Comparison of ENCODE assay signal across 12 cellular contexts in genomic region chr2:191128172-191128910, GRCh38. TPM values are rescaled to one million over a fixed set of nuclear protein-coding genes. Genes with fewer than 3 reads are reported as not detected.
DNase-seq lines count a peak whose midpoint lies in the region; ATAC-seq and FAIRE-seq lines count a peak whose summit lies in the region.
"Had no signal": no experiment of that assay in that cellular context is flagged by ENCODE, and none has a peak within 500 bp of the region (broad histone marks: within the 10 kb centered on the region; RNA-seq: fewer than 3 reads in every experiment).

No MANE protein-coding gene starts in this region.

- no peaks in the 10 kb centered on the region for H3K36me3 ChIP-seq in SK-N-MC (ENCODE audit: insufficient read depth, low read length)

- H3K4me3 Mint-ChIP-seq in activated CD4-positive, alpha-beta T cell treated with anti-CD3 and anti-CD28 coated beads, Interleukin-2, amount 10 ng/mL, durations not matched to agents 7 days and 5 days, result no peak overlapping the region
- H3K4me3 Mint-ChIP-seq in stimulated activated memory B cell treated with anti-CD40 and anti-IgM and Interleukin-4, amounts not matched to agents 10 μg/mL and 1 μg/mL and 100 μg/mL, for 72 hours, result no peak overlapping the region
- H3K4me3 Mint-ChIP-seq: HFFc6, WTC11 had no signal

- peaks cover 56% of the 10 kb centered on the region for H3K4me1 Mint-ChIP-seq in activated CD4-positive, alpha-beta T cell treated with anti-CD3 and anti-CD28 coated beads, Interleukin-2, amount 10 ng/mL, durations not matched to agents 7 days and 5 days
- peaks cover 8% of the 10 kb centered on the region for H3K4me1 Mint-ChIP-seq in stimulated activated memory B cell treated with anti-CD40 and anti-IgM and Interleukin-4, amounts not matched to agents 10 μg/mL and 1 μg/mL and 100 μg/mL, for 72 hours
- H3K4me1 Mint-ChIP-seq: WTC11 had no signal

- no peaks in the 10 kb centered on the region for H3K9me3 ChIP-seq in SK-N-MC (ENCODE audit: low read depth, low read length)

- H3K4me3 ChIP-seq in SK-N-MC, result peak overlapping the region; percentile 25; the same call in 1 of the 2 replicates

- H3K9ac ChIP-seq in SK-N-MC (ENCODE audit: insufficient read length), result no peak overlapping the region

- POLR2A ChIA-PET in activated CD4-positive, alpha-beta T cell treated with anti-CD3 and anti-CD28 coated beads, Interleukin-2, amount 10 ng/mL, durations not matched to agents 7 days and 5 days (lab: Charles Lee), result no interaction called here

- CTCF ChIA-PET in activated CD4-positive, alpha-beta T cell treated with anti-CD3 and anti-CD28 coated beads, Interleukin-2, amount 10 ng/mL, durations not matched to agents 7 days and 5 days (lab: Charles Lee), result interaction anchor here (0.6 to 2.1 kb wide), 3 partner anchors 9 to 76 kb away, joined by 3 to 10 read pairs (median 3); no protein-coding TSS in a partner anchor

- FAIRE-seq in frontal cortex (lab: Jason Lieb, UNC), result no peak

- ATAC-seq in HG02678 (IDR thresholded peaks at IDR 0.05; ENCODE audit: unreplicated experiment), result peak; percentile 94
- ATAC-seq in stimulated activated memory B cell treated with anti-CD40 and anti-IgM and Interleukin-4, amounts not matched to agents 10 μg/mL and 1 μg/mL and 100 μg/mL, for 72 hours, result peak; percentile 83
- ATAC-seq: WTC11 had no signal

- no peaks in the 10 kb centered on the region for H3K27me3 Mint-ChIP-seq in activated CD4-positive, alpha-beta T cell treated with anti-CD3 and anti-CD28 coated beads, Interleukin-2, amount 10 ng/mL, durations not matched to agents 7 days and 5 days
- H3K27me3 Mint-ChIP-seq in stimulated activated memory B cell treated with anti-CD40 and anti-IgM and Interleukin-4, amounts not matched to agents 10 μg/mL and 1 μg/mL and 100 μg/mL, for 72 hours, result no peaks in the 10 kb centered on the region

- peaks cover 15% of the 10 kb centered on the region for H3K9me3 Mint-ChIP-seq in activated CD4-positive, alpha-beta T cell treated with anti-CD3 and anti-CD28 coated beads, Interleukin-2, amount 10 ng/mL, durations not matched to agents 7 days and 5 days
- no peaks in the 10 kb centered on the region for H3K9me3 Mint-ChIP-seq in stimulated activated memory B cell treated with anti-CD40 and anti-IgM and Interleukin-4, amounts not matched to agents 10 μg/mL and 1 μg/mL and 100 μg/mL, for 72 hours
- H3K9me3 Mint-ChIP-seq: HFFc6 had no signal

- peaks cover 66% of the 10 kb centered on the region for H3K36me3 Mint-ChIP-seq in activated CD4-positive, alpha-beta T cell treated with anti-CD3 and anti-CD28 coated beads, Interleukin-2, amount 10 ng/mL, durations not matched to agents 7 days and 5 days (ENCODE audit: low read depth)
- peaks cover 28% of the 10 kb centered on the region for H3K36me3 Mint-ChIP-seq in stimulated activated memory B cell treated with anti-CD40 and anti-IgM and Interleukin-4, amounts not matched to agents 10 μg/mL and 1 μg/mL and 100 μg/mL, for 72 hours
- H3K36me3 Mint-ChIP-seq: WTC11 had no signal

- DNase-seq in activated CD4-positive, alpha-beta T cell treated with anti-CD3 and anti-CD28 coated beads, Interleukin-2, amount 10 ng/mL, durations not matched to agents 7 days and 5 days, result no peak
- DNase-seq in activated CD4-positive, alpha-beta T cell treated with anti-CD3 and anti-CD28 coated beads for 4 hours, result no peak
- DNase-seq in SK-N-MC (ENCODE audit: low read depth, low spot score), result no peak
- DNase-seq in NCI-H748 (lab: John Stamatoyannopoulos, UW; ENCODE audit: unreplicated experiment), result no peak
- no peak for DNase-seq in frontal cortex (ENCODE audit: low spot score in 2 of 2)
- DNase-seq in effector CD4-positive, alpha-beta T cell, result no peak
- DNase-seq: HFFc6, left cardiac atrium, NCI-H1105 treated with DMSO at 0.1 percent for 48 hours had no signal

- H3K27ac Mint-ChIP-seq in activated CD4-positive, alpha-beta T cell treated with anti-CD3 and anti-CD28 coated beads, Interleukin-2, amount 10 ng/mL, durations not matched to agents 7 days and 5 days, result peak overlapping the region; percentile 67
- H3K27ac Mint-ChIP-seq in stimulated activated memory B cell treated with anti-CD40 and anti-IgM and Interleukin-4, amounts not matched to agents 10 μg/mL and 1 μg/mL and 100 μg/mL, for 72 hours, result no peak overlapping the region
- H3K27ac Mint-ChIP-seq: HFFc6, WTC11 had no signal

- H3K27ac ChIP-seq in SK-N-MC, result 0 out of 2 replicates have a peak overlapping the region, but pooled peaks have one; percentile 48

RNA-seq across cellular contexts. Expression of gene STAT4, which starts 22.5 kb away (rescaled TPM):
- total RNA-seq in activated CD4-positive, alpha-beta T cell treated with anti-CD3 and anti-CD28 coated beads, Interleukin-2, amount 10 ng/mL, durations not matched to agents 7 days and 5 days, result 10 to 100 TPM; 72.6 to 84.4 TPM
- total RNA-seq in frontal cortex, result 5.3 TPM

Comparison
In these comparisons a context has a peak if more than half of its experiments do, and no peak if none do; other contexts are left out.
1. RNA of gene STAT4, which starts 22.5 kb away (total RNA-seq): 72.6 to 84.4 TPM in activated CD4-positive, alpha-beta T cell treated with anti-CD3 and anti-CD28 coated beads, Interleukin-2, amount 10 ng/mL, durations not matched to agents 7 days and 5 days; 5.3 TPM in frontal cortex (single experiment); every median in the first group is over 10 times any median in the second.